ENCODE assay signal across 18 cellular contexts in genomic region chr17:61458000-61458399, GRCh38. TPM values are rescaled to one million over a fixed set of nuclear protein-coding genes. Genes with fewer than 3 reads are reported as not detected.
DNase-seq lines count a peak whose midpoint lies in the region; ATAC-seq, FAIRE-seq and TF ChIP-seq lines count a peak whose summit lies in the region.
"Had no signal": no experiment of that assay in that cellular context is flagged by ENCODE, and none has a peak within 500 bp of the region (broad histone marks: within the 10 kb centered on the region; RNA-seq: fewer than 3 reads in every experiment).

No MANE protein-coding gene starts in this region.

- H4K20me1 ChIP-seq in neural cell (ENCODE audit: insufficient read depth), result no peaks in the 10 kb centered on the region

- FAIRE-seq in HTR-8/SVneo (lab: Jason Lieb, UNC) (no peak), H54 (lab: Jason Lieb, UNC) (no peak)
- FAIRE-seq: G401.6 had no signal

- H3K4me2 ChIP-seq in neural cell (ENCODE audit: low read length), result no peak overlapping the region

- no peaks in the 10 kb centered on the region for H3F3A ChIP-seq in neural cell (ENCODE audit: insufficient read depth, low read length, poor library complexity, severe bottlenecking)

- H3K9me3 ChIP-seq in A673 (ENCODE audit: low read depth, low read length, poor library complexity, severe bottlenecking), result no peaks in the 10 kb centered on the region
- peaks cover 0 to 4% (median 0%) of the 10 kb centered on the region in 4 donors for H3K9me3 ChIP-seq in esophagus muscularis mucosa
- H3K9me3 ChIP-seq in neural cell (ENCODE audit: low read length), result peaks cover 3% of the 10 kb centered on the region
- H3K9me3 ChIP-seq: vagina had no signal

- DNase-seq in A673 (ENCODE audit: low spot score) (no peak), HFF-Myc (ENCODE audit: extremely low read depth, low read depth) (no peak), esophagus muscularis mucosa (ENCODE audit: extremely low spot score) (no peak), HTR-8/SVneo (ENCODE audit: insufficient read length, low spot score) (no peak), H54 (ENCODE audit: insufficient read length, low spot score) (no peak)
- DNase-seq in stimulated activated CD4-positive, alpha-beta T cell treated with anti-CD3 and anti-CD28 coated beads, Interleukin-4, amount 100 ng/mL, for 4 hours, result no peak
- DNase-seq: activated B cell treated with CpG ODN at 0.5 μM for 24 hours, activated gamma-delta T cell treated with Interleukin-2 at 50 U/mL for 16 hours, anterior cingulate cortex, Calu3, NCI-H1930 had no signal

- H3K9me2 ChIP-seq in neural cell (ENCODE audit: insufficient read depth, low read length), result no peaks in the 10 kb centered on the region

- POLR2A ChIA-PET in A673 (lab: Charles Lee; ENCODE audit: low non-redundant PET), result no interaction called here

- ATAC-seq in HG02759 (IDR thresholded peaks at IDR 0.05; ENCODE audit: unreplicated experiment), result no peak
- ATAC-seq: left lobe of liver, natural killer cell had no signal

- TF ChIP-seq EP300 in esophagus muscularis mucosa (IDR thresholded peaks at IDR 0.05), result no peak
- TF ChIP-seq EP300 in neural cell (conservative IDR thresholded peaks at IDR 0.05; ENCODE audit: poor library complexity, severe bottlenecking), result no peak

- H3K36me3 ChIP-seq in A673 (ENCODE audit: insufficient read depth, low read length, poor library complexity, severe bottlenecking) (no peaks in the 10 kb centered on the region), esophagus muscularis mucosa (no peaks in the 10 kb centered on the region), neural cell (ENCODE audit: insufficient read depth, low read length) (no peaks in the 10 kb centered on the region)
- H3K36me3 ChIP-seq: vagina had no signal

- 45% methylated on average over 14 of the region's 14 CpGs for WGBS in esophagus muscularis mucosa

- no peak for TF ChIP-seq RAD21 in neural cell (conservative IDR thresholded peaks at IDR 0.05)

- CTCF ChIA-PET in A673 (lab: Charles Lee), result no interaction called here

- H2AFZ ChIP-seq in neural cell (ENCODE audit: low read depth, low read length), result no peak overlapping the region

- H3K4me3 ChIP-seq in A673 (ENCODE audit: low read depth, low read length, poor library complexity, severe bottlenecking) (peak overlapping the region; percentile 29), HFF-Myc (replicated peaks; ENCODE audit: low read depth, low read length) (peak overlapping the region; percentile 23), esophagus muscularis mucosa (peak overlapping the region in 3 of 4 donors; percentile 32 to 40 (median 33)), neural cell (ENCODE audit: low read length) (peak overlapping the region; percentile 26)

- no peak for TF ChIP-seq POLR2A in esophagus muscularis mucosa (IDR thresholded peaks at IDR 0.05; ENCODE audit: low read depth)
- TF ChIP-seq POLR2A in H54 (IDR thresholded peaks at IDR 0.05; ENCODE audit: low read depth, low read length), result no peak

- TF ChIP-seq CTCF in A673 (conservative IDR thresholded peaks at IDR 0.05; ENCODE audit: low read depth, low read length) (no peak), HFF-Myc (IDR thresholded peaks at IDR 0.05; ENCODE audit: low read depth, low read length, missing control alignments) (no peak), esophagus muscularis mucosa (IDR thresholded peaks at IDR 0.05) (no peak), neural cell (IDR thresholded peaks at IDR 0.05; ENCODE audit: poor library complexity, severe bottlenecking) (no peak)

- H3K4me1 ChIP-seq in A673 (ENCODE audit: insufficient read depth, low read length, poor library complexity, severe bottlenecking) (peaks cover 4% of the 10 kb centered on the region), esophagus muscularis mucosa (peaks cover 17 to 39% (median 29%) of the 10 kb centered on the region in 4 donors)

- intact Hi-C loops in A673 (cut with micrococcal nuclease; ENCODE audit: unreplicated experiment) (no loop called here), esophagus muscularis mucosa (cut with DNase I) (no loop called here)

- H3K9ac ChIP-seq in neural cell (ENCODE audit: low read length), result no peak overlapping the region

- H3K27me3 ChIP-seq in A673 (replicated peaks; ENCODE audit: insufficient read depth, low read depth, low read length, poor library complexity), result peaks cover 25% of the 10 kb centered on the region
- peaks cover 0 to 97% (median 53%) of the 10 kb centered on the region in 4 donors for H3K27me3 ChIP-seq in esophagus muscularis mucosa
- peaks cover 100% of the 10 kb centered on the region for H3K27me3 ChIP-seq in neural cell (ENCODE audit: insufficient read depth, low read depth, low read length)

- H3K79me2 ChIP-seq in neural cell (replicated peaks; ENCODE audit: insufficient read depth, low read length), result no peaks in the 10 kb centered on the region

- H3K27ac ChIP-seq in A673 (ENCODE audit: low read depth, low read length, poor library complexity, severe bottlenecking), result no peak overlapping the region
- H3K27ac ChIP-seq in esophagus muscularis mucosa (replicated peaks in 1 of 4), result no peak overlapping the region
- no peak overlapping the region for H3K27ac ChIP-seq in neural cell (ENCODE audit: low read length)
- H3K27ac ChIP-seq: vagina had no signal

- no TSS peak for BruUV-seq in A673 (replicated peaks; lab: Mats Ljungman, UMichigan)

TF ChIP-seq in neural cell, 6 proteins besides CTCF, POLR2A, EP300 and RAD21:
- TF ChIP-seq REST (IDR thresholded peaks at IDR 0.05; ENCODE audit: borderline replicate concordance) (no peak), MXI1 (conservative IDR thresholded peaks at IDR 0.05; ENCODE audit: poor library complexity, severe bottlenecking) (no peak), TAF1 (IDR thresholded peaks at IDR 0.05; ENCODE audit: low read depth) (no peak), EZH2 (IDR thresholded peaks at IDR 0.05; ENCODE audit: borderline replicate concordance, insufficient read depth, low read length, poor library complexity, severe bottlenecking) (no peak), POLR2AphosphoS5 (IDR thresholded peaks at IDR 0.05) (no peak), SMC3 (conservative IDR thresholded peaks at IDR 0.05; ENCODE audit: poor library complexity) (no peak)
TF ChIP-seq in neural cell: peak in this region for 0.

RNA-seq across cellular contexts. Expression of gene TBX4, which starts 5.8 kb away (rescaled TPM):
- not detected in 2 replicates for total RNA-seq in A673 (2021)
- total RNA-seq in esophagus muscularis mucosa, result not detected
- polyA plus RNA-seq in neural cell, result not detected in 2 replicates
- not detected in 2 replicates for polyA minus RNA-seq in neural cell
- total RNA-seq: activated B cell treated with CpG ODN at 0.5 μM for 24 hours, Calu3, cerebellum, left lobe of liver, natural killer cell, vagina had no signal

RNA-seq across cellular contexts. Expression of gene TBX2, which starts 58.4 kb away (rescaled TPM):
- total RNA-seq in A673 (2021), result not detected in 2 replicates
- 10 to 100 TPM; 17.9 to 42.6 (median 31.3) TPM for total RNA-seq in esophagus muscularis mucosa
- polyA plus RNA-seq in neural cell, result not detected in 2 replicates
- 0.12 TPM in 1 of 2 replicates, not detected in the other for polyA minus RNA-seq in neural cell
- total RNA-seq: activated B cell treated with CpG ODN at 0.5 μM for 24 hours had no signal

Comparison
In these comparisons a context has a peak if more than half of its experiments do, and no peak if none do; other contexts are left out.
1. RNA of gene TBX2, which starts 58.4 kb away (total RNA-seq): 17.9 to 42.6 TPM in esophagus muscularis mucosa; not detected in A673; every median in the first group is over 10 times any median in the second.
2. Peak in every context shown above with its lines, with median percentiles within 50 percentile points of each other: H3K4me3 ChIP-seq.